In genomic region chr13:27448308-27448707, GRCh38 we compare ENCODE assay signal across 14 cellular contexts. TPM values are rescaled to one million over a fixed set of nuclear protein-coding genes. Genes with fewer than 3 reads are reported as not detected.
A peak's percentile ranks its signal among the peaks of the same experiment; 100 is the strongest.
DNase-seq lines count a peak whose midpoint lies in the region; ATAC-seq, FAIRE-seq and TF ChIP-seq lines count a peak whose summit lies in the region.
"Had no signal": no experiment of that assay in that cellular context is flagged by ENCODE, and none has a peak within 500 bp of the region (broad histone marks: within the 10 kb centered on the region; RNA-seq: fewer than 3 reads in every experiment).

No MANE protein-coding gene starts in this region.

- H3K4me1 Mint-ChIP-seq in MCF 10A (ENCODE audit: insufficient read depth, unreplicated experiment) (peaks cover 16% of the 10 kb centered on the region), memory B cell (peaks cover 35% of the 10 kb centered on the region)
- H3K4me1 Mint-ChIP-seq in activated T-helper 17 cell treated with anti-CD3 and anti-CD28 coated beads, Interleukin-2, amount 50 U/mL, for 72 hours = peaks cover 25% of the 10 kb centered on the region

- in situ Hi-C loops in mammary epithelial cell (cut with MboI; ENCODE audit: low sequenced_read_pairs in 2 of 2) = no loop called here

- H3K36me3 Mint-ChIP-seq in MCF 10A (ENCODE audit: insufficient read depth, unreplicated experiment) (peaks cover 21% of the 10 kb centered on the region), memory B cell (peaks cover 9% of the 10 kb centered on the region)
- peaks cover 18% of the 10 kb centered on the region for H3K36me3 Mint-ChIP-seq in activated T-helper 17 cell treated with anti-CD3 and anti-CD28 coated beads, Interleukin-2, amount 50 U/mL, for 72 hours (ENCODE audit: low read depth)

- H3K4me1 ChIP-seq in mammary epithelial cell (ENCODE audit: insufficient read depth, low read length) (peaks cover 9% of the 10 kb centered on the region), tibial nerve (peaks cover 0 to 50% (median 17%) of the 10 kb centered on the region in 4 donors)

- no peak for ATAC-seq in activated T-helper 17 cell treated with anti-CD3 and anti-CD28 coated beads, Interleukin-2, amount 50 U/mL, for 72 hours (replicated peaks)
- ATAC-seq in memory B cell (ENCODE audit: low read depth) (no peak), omental fat pad (ENCODE audit: low FRiP score) (no peak)

- no peak overlapping the region for H3K9ac ChIP-seq in mammary epithelial cell (ENCODE audit: insufficient read depth, low read length)

- H3K9me3 ChIP-seq in mammary epithelial cell (replicated peaks; ENCODE audit: insufficient read depth, low read length) (no peaks in the 10 kb centered on the region), tibial nerve (no peaks in the 10 kb centered on the region)

- CTCF ChIA-PET in MCF 10A (lab: Yijun Ruan, JAX) = interaction anchor here (0.8 to 1.4 kb wide), 4 partner anchors 22 to 382 kb away, joined by 3 to 4 read pairs (median 3); no protein-coding TSS in a partner anchor
- CTCF ChIA-PET in mammary epithelial cell (lab: Charles Lee; ENCODE audit: low non-redundant PET) = interaction anchor here (0.6 kb wide), 1 partner anchor 23 kb away, joined by 5 read pairs; no protein-coding TSS in a partner anchor

- POLR2A ChIA-PET in MCF 10A (lab: Yijun Ruan, JAX) = interaction anchor here (0.6 to 7.4 kb wide), 4 partner anchors 12 to 377 kb away, joined by 3 to 220 read pairs (median 84); partner anchors contain the start of genes GTF3A, LNX2 and POLR1D

- no peak overlapping the region for H3K27ac Mint-ChIP-seq in MCF 10A (ENCODE audit: low read depth, unreplicated experiment)
- peak overlapping the region; percentile 99 for H3K27ac Mint-ChIP-seq in activated T-helper 17 cell treated with anti-CD3 and anti-CD28 coated beads, Interleukin-2, amount 50 U/mL, for 72 hours
- peak overlapping the region; percentile 98 for H3K27ac Mint-ChIP-seq in memory B cell

- DNase-seq in MCF 10A (ENCODE audit: unreplicated experiment) (no peak), mammary epithelial cell (no peak), memory B cell (ENCODE audit: low spot score in 2 of 2) (no peak), tibial nerve (ENCODE audit: low spot score in 2 of 2) (no peak), omental fat pad (ENCODE audit: low spot score) (no peak), ureter (ENCODE audit: low spot score) (no peak), H54 (ENCODE audit: insufficient read length, low spot score) (no peak)
- DNase-seq: AML-193; GF-D8; KG1; stimulated activated naive CD4-positive, alpha-beta T cell treated with Interleukin-2 at 50 U/mL for 16 hours had no signal

- dilution Hi-C loops in mammary epithelial cell (cut with HindIII; ENCODE audit: low sequenced_read_pairs) = no loop called here

- H3K4me2 ChIP-seq in mammary epithelial cell (ENCODE audit: insufficient read depth, low read depth, low read length) = no peak overlapping the region

- H3K9me3 Mint-ChIP-seq in MCF 10A (ENCODE audit: unreplicated experiment) (no peaks in the 10 kb centered on the region), memory B cell (peaks cover 2% of the 10 kb centered on the region)
- H3K9me3 Mint-ChIP-seq in activated T-helper 17 cell treated with anti-CD3 and anti-CD28 coated beads, Interleukin-2, amount 50 U/mL, for 72 hours = no peaks in the 10 kb centered on the region

- H3K36me3 ChIP-seq in mammary epithelial cell (ENCODE audit: insufficient read depth, low read length) (no peaks in the 10 kb centered on the region), tibial nerve (peaks cover 0 to 6% (median 0%) of the 10 kb centered on the region in 3 donors)

- no peaks in the 10 kb centered on the region for H3K27me3 ChIP-seq in mammary epithelial cell (ENCODE audit: insufficient read depth, low read length)
- H3K27me3 ChIP-seq in tibial nerve = no peaks in the 10 kb centered on the region

- H3K27ac ChIP-seq in mammary epithelial cell (ENCODE audit: insufficient read depth, low read depth, low read length) = no peak overlapping the region
- H3K27ac ChIP-seq in tibial nerve = peak overlapping the region in 3 of 4 donors; percentile 96 to 98 (median 97)

- intact Hi-C loops in MCF 10A (cut with micrococcal nuclease) = no loop called here
- intact Hi-C loops in mammary epithelial cell (cut with micrococcal nuclease) = no loop called here

- H3K4me3 Mint-ChIP-seq in MCF 10A (ENCODE audit: unreplicated experiment) (peak overlapping the region; percentile 84), memory B cell (peak overlapping the region; percentile 52)
- peak overlapping the region; percentile 99 for H3K4me3 Mint-ChIP-seq in activated T-helper 17 cell treated with anti-CD3 and anti-CD28 coated beads, Interleukin-2, amount 50 U/mL, for 72 hours

- TF ChIP-seq EP300 in tibial nerve (IDR thresholded peaks at IDR 0.05) = peak in 1 of 2 donors; percentile 11

- H3K27me3 Mint-ChIP-seq in MCF 10A (ENCODE audit: insufficient read depth, unreplicated experiment) (no peaks in the 10 kb centered on the region), memory B cell (no peaks in the 10 kb centered on the region)
- H3K27me3 Mint-ChIP-seq in activated T-helper 17 cell treated with anti-CD3 and anti-CD28 coated beads, Interleukin-2, amount 50 U/mL, for 72 hours = no peaks in the 10 kb centered on the region

- H3K79me2 ChIP-seq in mammary epithelial cell (ENCODE audit: insufficient read depth, low read length) = peaks cover 44% of the 10 kb centered on the region

- TF ChIP-seq CTCF in MCF 10A (IDR thresholded peaks at IDR 0.05; ENCODE audit: unreplicated experiment) (no peak), mammary epithelial cell (conservative IDR thresholded peaks at IDR 0.05 in 1 of 2, IDR thresholded peaks at IDR 0.05 in 1 of 2; ENCODE audit: extremely low read depth in 1 of 2, insufficient read depth in 1 of 2, low read depth in 1 of 2, low read length in 2 of 2) (no peak), tibial nerve (IDR thresholded peaks at IDR 0.05) (no peak), omental fat pad (IDR thresholded peaks at IDR 0.05) (no peak)

- H4K20me1 ChIP-seq in mammary epithelial cell (ENCODE audit: insufficient read depth, low read length) = no peaks in the 10 kb centered on the region

- H3K4me3 ChIP-seq in mammary epithelial cell (replicated peaks in 1 of 3; ENCODE audit: insufficient read depth in 1 of 3, low read depth in 2 of 3, low read length in 3 of 3) (no peak overlapping the region), tibial nerve (peak overlapping the region in 1 of 4 donors; percentile 15)

- no TSS peak for BruUV-seq in MCF 10A (replicated peaks; lab: Mats Ljungman, UMichigan)
- BruUV-seq in mammary epithelial cell (replicated peaks; lab: Mats Ljungman, UMichigan) = no TSS peak

- FAIRE-seq in H54 (lab: Jason Lieb, UNC) = no peak
- FAIRE-seq: endometrium, H1 had no signal

- 100% methylated on average over 3 of the region's 4 CpGs for WGBS in mammary epithelial cell (ENCODE audit: low coverage, missing lambda C conversion rate)
- WGBS in tibial nerve, 2 donors = 71 to 75% methylated on average over 4 of the region's 4 CpGs

- no peak for TF ChIP-seq POLR2A in tibial nerve (IDR thresholded peaks at IDR 0.05)
- TF ChIP-seq POLR2A in H54 (IDR thresholded peaks at IDR 0.05; ENCODE audit: low read depth, low read length) = no peak

- no peak overlapping the region for H2AFZ ChIP-seq in mammary epithelial cell (ENCODE audit: low read depth, low read length)

RNA-seq across cellular contexts. Expression of gene MTIF3, which starts 2.1 kb away (rescaled TPM):
- 35.6 and 40.9 TPM in 2 replicates for total RNA-seq in MCF 10A (2022)
- 10 to 100 TPM; 32.2 to 35.5 TPM for total RNA-seq in mammary epithelial cell
- polyA plus RNA-seq in mammary epithelial cell = 41.7 TPM
- polyA minus RNA-seq in mammary epithelial cell = 21.4 TPM
- total RNA-seq in activated T-helper 17 cell treated with anti-CD3 and anti-CD28 coated beads, Interleukin-2, amount 50 U/mL, for 72 hours = 10 to 100 TPM; 36.2 to 41.2 TPM
- 10 to 100 TPM; 45.4 to 94.2 (median 65.9) TPM for total RNA-seq in tibial nerve
- 10 to 100 TPM; 48.5 to 81.7 (median 73.9) TPM for total RNA-seq in omental fat pad
- total RNA-seq in ureter = 65.9 TPM

RNA-seq across cellular contexts. Expression of gene GTF3A, which starts 23.9 kb away (rescaled TPM):
- total RNA-seq in MCF 10A (2022) (124 and 159 TPM in 2 replicates), mammary epithelial cell (10 to 100 TPM; 62.0 to 69.3 TPM), tibial nerve (100 to 1,000 TPM in 3 of 4 donors, 10 to 100 TPM in 1; 64.5 to 201 (median 123) TPM), omental fat pad (100 to 1,000 TPM; 129 to 170 (median 147) TPM), ureter (76.2 TPM)
- 83.1 TPM for polyA plus RNA-seq in mammary epithelial cell
- polyA minus RNA-seq in mammary epithelial cell = 24.3 TPM
- total RNA-seq in activated T-helper 17 cell treated with anti-CD3 and anti-CD28 coated beads, Interleukin-2, amount 50 U/mL, for 72 hours = 100 to 1,000 TPM; 114 to 226 TPM
